8 cellular contexts compared by ENCODE assay signal in genomic region chr12:132084681-132085635, GRCh38. TPM values are rescaled to one million over a fixed set of nuclear protein-coding genes. Genes with fewer than 3 reads are reported as not detected.
DNase-seq lines count a peak whose midpoint lies in the region; ATAC-seq lines count a peak whose summit lies in the region.

No MANE protein-coding gene starts in this region.

- peak overlapping the region; percentile 93 for H3K27ac Mint-ChIP-seq in activated CD8-positive, alpha-beta T cell treated with anti-CD3 and anti-CD28 coated beads, Interleukin-2, amount 10 ng/mL, durations not matched to agents 7 days and 5 days

- POLR2A ChIA-PET in activated CD8-positive, alpha-beta T cell treated with anti-CD3 and anti-CD28 coated beads, Interleukin-2, amount 10 ng/mL, durations not matched to agents 7 days and 5 days (lab: Charles Lee), result interaction anchor here (0.5 to 0.9 kb wide), 4 partner anchors 12 to 57 kb away, joined by 3 to 5 read pairs (median 4); no protein-coding TSS in a partner anchor

- H3K27me3 Mint-ChIP-seq in activated CD8-positive, alpha-beta T cell treated with anti-CD3 and anti-CD28 coated beads, Interleukin-2, amount 10 ng/mL, durations not matched to agents 7 days and 5 days (ENCODE audit: low read depth), result no peaks in the 10 kb centered on the region

- peak; percentile 33 for ATAC-seq in activated CD8-positive, alpha-beta T cell treated with anti-CD3 and anti-CD28 coated beads, Interleukin-2, amount 10 ng/mL, durations not matched to agents 7 days and 5 days

- no peaks in the 10 kb centered on the region for H3K9me3 Mint-ChIP-seq in activated CD8-positive, alpha-beta T cell treated with anti-CD3 and anti-CD28 coated beads, Interleukin-2, amount 10 ng/mL, durations not matched to agents 7 days and 5 days (ENCODE audit: insufficient read depth)

- H3K4me1 Mint-ChIP-seq in activated CD8-positive, alpha-beta T cell treated with anti-CD3 and anti-CD28 coated beads, Interleukin-2, amount 10 ng/mL, durations not matched to agents 7 days and 5 days (ENCODE audit: low read depth), result peaks cover 28% of the 10 kb centered on the region

- peak; percentile 50 to 63 for DNase-seq in AML-193 (lab: John Stamatoyannopoulos, UW)
- DNase-seq in GM19240 (ENCODE audit: insufficient read length, low spot score), result peak; percentile 33
- peak; percentile 55 for DNase-seq in NCI-H510A (lab: John Stamatoyannopoulos, UW)
- DNase-seq in activated CD8-positive, alpha-beta T cell treated with anti-CD3 and anti-CD28 coated beads, Interleukin-2, amount 10 ng/mL, durations not matched to agents 7 days and 5 days, result peak; percentile 63
- DNase-seq in epidermal melanocyte (ENCODE audit: insufficient read length, low spot score), result peak; percentile 29
- peak; percentile 30 for DNase-seq in mucosa of gallbladder (ENCODE audit: low spot score)
- DNase-seq in stimulated activated naive CD4-positive, alpha-beta T cell (lab: John Stamatoyannopoulos, UW), result peak in 5 of 6 experiments; percentile 18 to 57 (median 27)
- DNase-seq in NCI-H524 treated with DMSO at 0.1 percent for 48 hours (lab: John Stamatoyannopoulos, UW), result no peak

- H3K36me3 Mint-ChIP-seq in activated CD8-positive, alpha-beta T cell treated with anti-CD3 and anti-CD28 coated beads, Interleukin-2, amount 10 ng/mL, durations not matched to agents 7 days and 5 days (ENCODE audit: low read depth), result peaks cover 33% of the 10 kb centered on the region

- CTCF ChIA-PET in activated CD8-positive, alpha-beta T cell treated with anti-CD3 and anti-CD28 coated beads, Interleukin-2, amount 10 ng/mL, durations not matched to agents 7 days and 5 days (lab: Charles Lee), result no interaction called here

- H3K4me3 Mint-ChIP-seq in activated CD8-positive, alpha-beta T cell treated with anti-CD3 and anti-CD28 coated beads, Interleukin-2, amount 10 ng/mL, durations not matched to agents 7 days and 5 days, result peak overlapping the region; percentile 93

RNA-seq across cellular contexts. Expression of gene DDX51, which starts 59.2 kb away (rescaled TPM):
- total RNA-seq in activated CD8-positive, alpha-beta T cell treated with anti-CD3 and anti-CD28 coated beads, Interleukin-2, amount 10 ng/mL, durations not matched to agents 7 days and 5 days, result 10 to 100 TPM; 27.6 to 28.4 TPM
- 18.0 TPM for total RNA-seq in mucosa of gallbladder

RNA-seq across cellular contexts. Expression of gene NOC4L, which starts 59.3 kb away (rescaled TPM):
- total RNA-seq in activated CD8-positive, alpha-beta T cell treated with anti-CD3 and anti-CD28 coated beads, Interleukin-2, amount 10 ng/mL, durations not matched to agents 7 days and 5 days, result 10 to 100 TPM; 32.8 to 34.4 TPM
- 14.1 TPM for total RNA-seq in mucosa of gallbladder
